11 cellular contexts compared by ENCODE assay signal in genomic region chr4:81650871-81651270, GRCh38.
DNase-seq lines count a peak whose midpoint lies in the region; ATAC-seq and FAIRE-seq lines count a peak whose summit lies in the region.
"Had no signal": no experiment of that assay in that cellular context is flagged by ENCODE, and none has a peak within 500 bp of the region (broad histone marks: within the 10 kb centered on the region; RNA-seq: fewer than 3 reads in every experiment).

No MANE protein-coding gene starts in this region.

- peaks cover 6% of the 10 kb centered on the region for H3K9me3 Mint-ChIP-seq in stimulated activated naive CD8-positive, alpha-beta T cell treated with anti-CD3 and anti-CD28 coated beads, Interleukin-15, Interleukin-2, amounts not matched to agents 100 ng/mL and 50 ng/mL, for 24 hours

- H3K36me3 Mint-ChIP-seq in stimulated activated naive CD8-positive, alpha-beta T cell treated with anti-CD3 and anti-CD28 coated beads, Interleukin-15, Interleukin-2, amounts not matched to agents 100 ng/mL and 50 ng/mL, for 24 hours (ENCODE audit: low read depth), result no peaks in the 10 kb centered on the region

- FAIRE-seq in GM19239 (lab: Jason Lieb, UNC), result no peak

- no peak for ATAC-seq in stimulated activated naive CD8-positive, alpha-beta T cell treated with anti-CD3 and anti-CD28 coated beads, Interleukin-15, Interleukin-2, amounts not matched to agents 100 U/mL and 50 U/mL, for 24 hours
- ATAC-seq in HG02623 (IDR thresholded peaks at IDR 0.05; ENCODE audit: unreplicated experiment) (no peak), GM19324 (IDR thresholded peaks at IDR 0.05; ENCODE audit: low FRiP score, unreplicated experiment) (no peak)

- peak overlapping the region; percentile 62 for H3K4me3 Mint-ChIP-seq in stimulated activated naive CD8-positive, alpha-beta T cell treated with anti-CD3 and anti-CD28 coated beads, Interleukin-15, Interleukin-2, amounts not matched to agents 100 ng/mL and 50 ng/mL, for 24 hours

- peaks cover 78% of the 10 kb centered on the region for H3K4me1 Mint-ChIP-seq in stimulated activated naive CD8-positive, alpha-beta T cell treated with anti-CD3 and anti-CD28 coated beads, Interleukin-15, Interleukin-2, amounts not matched to agents 100 ng/mL and 50 ng/mL, for 24 hours (ENCODE audit: low read depth)

- no peak for DNase-seq in stimulated activated naive CD8-positive, alpha-beta T cell treated with anti-CD3 and anti-CD28 coated beads, Interleukin-15, Interleukin-2, amounts not matched to agents 100 U/mL and 50 U/mL, for 24 hours
- peak; percentile 71 for DNase-seq in NCI-H774 (lab: John Stamatoyannopoulos, UW)
- peak; percentile 26 for DNase-seq in iPS-NIHi11 (ENCODE audit: low spot score)
- DNase-seq in NCI-H1436 treated with DMSO at 0.1 percent for 48 hours (lab: John Stamatoyannopoulos, UW), result no peak
- DNase-seq in GM19239 (ENCODE audit: insufficient read length, low spot score), result no peak
- DNase-seq: activated CD4-positive, alpha-beta T cell treated with anti-CD3 and anti-CD28 coated beads for 4 hours; anterior cingulate cortex; NCI-H1436 had no signal

- H3K27ac Mint-ChIP-seq in stimulated activated naive CD8-positive, alpha-beta T cell treated with anti-CD3 and anti-CD28 coated beads, Interleukin-15, Interleukin-2, amounts not matched to agents 100 ng/mL and 50 ng/mL, for 24 hours, result peak overlapping the region; percentile 99

- H3K27me3 Mint-ChIP-seq in stimulated activated naive CD8-positive, alpha-beta T cell treated with anti-CD3 and anti-CD28 coated beads, Interleukin-15, Interleukin-2, amounts not matched to agents 100 ng/mL and 50 ng/mL, for 24 hours, result no peaks in the 10 kb centered on the region

Comparison
In these comparisons a context has a peak if more than half of its experiments do, and no peak if none do; other contexts are left out.
1. DNase-seq: peak in NCI-H774 (single experiment) and iPS-NIHi11 (single experiment); none in stimulated activated naive CD8-positive, alpha-beta T cell treated with anti-CD3 and anti-CD28 coated beads, Interleukin-15, Interleukin-2, amounts not matched to agents 100 U/mL and 50 U/mL, for 24 hours (single experiment), NCI-H1436 treated with DMSO at 0.1 percent for 48 hours (single experiment) and GM19239 (single experiment).